25 cellular contexts compared by ENCODE assay signal in genomic region chr15:95286316-95286880, GRCh38.
DNase-seq lines count a peak whose midpoint lies in the region; ATAC-seq, FAIRE-seq and TF ChIP-seq lines count a peak whose summit lies in the region.
"Had no signal": no experiment of that assay in that cellular context is flagged by ENCODE, and none has a peak within 500 bp of the region (broad histone marks: within the 10 kb centered on the region; RNA-seq: fewer than 3 reads in every experiment).

No MANE protein-coding gene starts in this region.

- peaks cover 38% of the 10 kb centered on the region for H3K4me1 ChIP-seq in HUES48 (ENCODE audit: control insufficient read depth, insufficient read depth, low read length)
- H3K4me1 ChIP-seq in astrocyte (ENCODE audit: insufficient read depth, low read length) = peaks cover 36% of the 10 kb centered on the region
- H3K4me1 ChIP-seq in mesendoderm (ENCODE audit: control insufficient read depth, low read depth, low read length) = no peaks in the 10 kb centered on the region
- peaks cover 16% of the 10 kb centered on the region for H3K4me1 ChIP-seq in stomach smooth muscle (ENCODE audit: control insufficient read depth, insufficient read depth, low read length)
- peaks cover 4% of the 10 kb centered on the region for H3K4me1 ChIP-seq in CD4-positive, alpha-beta memory T cell (ENCODE audit: insufficient read depth, low read length)
- H3K4me1 ChIP-seq: body of pancreas had no signal

- H3K4ac ChIP-seq in mesendoderm (ENCODE audit: low read depth, low read length) = no peak overlapping the region

- no peaks in the 10 kb centered on the region for H4K20me1 ChIP-seq in astrocyte (ENCODE audit: insufficient read depth, low read length)

- no peaks in the 10 kb centered on the region for H3K27me3 ChIP-seq in HUES48 (ENCODE audit: control insufficient read depth, insufficient read depth, low read length)
- H3K27me3 ChIP-seq in astrocyte (ENCODE audit: insufficient read depth, low read length) = no peaks in the 10 kb centered on the region
- no peaks in the 10 kb centered on the region for H3K27me3 ChIP-seq in mesendoderm (ENCODE audit: insufficient read depth, low read length, poor library complexity)
- H3K27me3 ChIP-seq in stomach smooth muscle (ENCODE audit: control insufficient read depth in 1 of 2, insufficient read depth in 2 of 2, low read length in 2 of 2) = no peaks in the 10 kb centered on the region
- no peaks in the 10 kb centered on the region for H3K27me3 ChIP-seq in CD4-positive, alpha-beta memory T cell (ENCODE audit: insufficient read depth, low read length)
- H3K27me3 ChIP-seq: body of pancreas had no signal

- no peaks in the 10 kb centered on the region for H3K27me3 Mint-ChIP-seq in astrocyte (ENCODE audit: low read depth, unreplicated experiment)
- peaks cover 9% of the 10 kb centered on the region for H3K27me3 Mint-ChIP-seq in activated naive CD4-positive, alpha-beta T cell treated with anti-CD3 and anti-CD28 coated beads for 36 hours (ENCODE audit: low read depth)
- H3K27me3 Mint-ChIP-seq in CD4-positive, alpha-beta memory T cell = peaks cover 1 to 2% of the 10 kb centered on the region in 2 donors

- H4K5ac ChIP-seq in mesendoderm (ENCODE audit: low read length) = no peak overlapping the region

- H3K79me1 ChIP-seq in mesendoderm (ENCODE audit: low read length) = no peaks in the 10 kb centered on the region

- H3K9me3 ChIP-seq in HUES48 (ENCODE audit: control insufficient read depth, insufficient read depth, low read length) (no peaks in the 10 kb centered on the region), astrocyte (ENCODE audit: insufficient read depth, low read depth, low read length) (no peaks in the 10 kb centered on the region), stomach smooth muscle (ENCODE audit: control insufficient read depth in 2 of 2, low read length in 2 of 2) (no peaks in the 10 kb centered on the region)
- H3K9me3 ChIP-seq in CD4-positive, alpha-beta memory T cell (ENCODE audit: control insufficient read depth in 1 of 2, low read length in 2 of 2) = no peaks in the 10 kb centered on the region
- H3K9me3 ChIP-seq: body of pancreas had no signal

- H3K79me2 ChIP-seq in astrocyte (ENCODE audit: insufficient read depth, low read length) = no peaks in the 10 kb centered on the region
- H3K79me2 ChIP-seq in mesendoderm (ENCODE audit: control insufficient read depth, insufficient read depth, low read length) = no peaks in the 10 kb centered on the region

- H3K27ac ChIP-seq in HUES48 (ENCODE audit: low read depth, low read length) = no peak overlapping the region
- H3K27ac ChIP-seq in astrocyte (ENCODE audit: low read depth, low read length) = no peak overlapping the region
- H3K27ac ChIP-seq in mesendoderm (ENCODE audit: low read depth, low read length) = peak overlapping the region; percentile 77
- H3K27ac ChIP-seq in stomach smooth muscle (ENCODE audit: low read length) = peak overlapping the region; percentile 13
- no peak overlapping the region for H3K27ac ChIP-seq in CD4-positive, alpha-beta memory T cell (ENCODE audit: low read depth, low read length)
- H3K27ac ChIP-seq: body of pancreas had no signal

- CTCF ChIA-PET in activated naive CD4-positive, alpha-beta T cell treated with anti-CD3 and anti-CD28 coated beads for 36 hours (lab: Charles Lee) = interaction anchor here (0.6 to 1.4 kb wide), 3 partner anchors 27 to 959 kb away, joined by 3 to 5 read pairs (median 3); no protein-coding TSS in a partner anchor
- CTCF ChIA-PET in CD4-positive, alpha-beta memory T cell (lab: Charles Lee; ENCODE audit: partially characterized antibody) = interaction anchor here (1.0 to 1.4 kb wide), 2 partner anchors 9 to 28 kb away, joined by 3 read pairs; no protein-coding TSS in a partner anchor

- no CpG with 5 or more reads among the region's 10 CpGs for WGBS in mesendoderm (ENCODE audit: extremely low coverage, insufficient coverage, low lambda C conversion rate)

- no peaks in the 10 kb centered on the region for H3K36me3 Mint-ChIP-seq in astrocyte (ENCODE audit: low read depth, unreplicated experiment)
- H3K36me3 Mint-ChIP-seq in activated naive CD4-positive, alpha-beta T cell treated with anti-CD3 and anti-CD28 coated beads for 36 hours (ENCODE audit: low read depth) = no peaks in the 10 kb centered on the region
- no peaks in the 10 kb centered on the region for H3K36me3 Mint-ChIP-seq in CD4-positive, alpha-beta memory T cell
- H3K36me3 Mint-ChIP-seq: activated naive CD8-positive, alpha-beta T cell treated with anti-CD3 and anti-CD28 coated beads, Interleukin-2, amount 10 ng/mL, durations not matched to agents 7 days and 5 days had no signal

- no peak overlapping the region for H2BK5ac ChIP-seq in mesendoderm (ENCODE audit: low read length)

- DNase-seq in astrocyte (ENCODE audit: low read depth) (no peak), mesendoderm (no peak)
- DNase-seq in activated naive CD4-positive, alpha-beta T cell treated with anti-CD3 and anti-CD28 coated beads for 36 hours = no peak
- DNase-seq in CD4-positive, alpha-beta memory T cell = no peak
- DNase-seq: ACHN; activated CD4-positive, alpha-beta T cell treated with anti-CD3 and anti-CD28 coated beads for 36 hours; activated naive CD8-positive, alpha-beta T cell treated with anti-CD3 and anti-CD28 coated beads, Interleukin-2, amount 10 ng/mL, durations not matched to agents 7 days and 5 days; body of pancreas; C1 segment of cervical spinal cord; NCI-H1694; NCI-H2171 treated with DMSO at 0.1 percent for 48 hours; NCI-H526 treated with DMSO at 0.1 percent for 48 hours; small intestine; stimulated activated naive CD4-positive, alpha-beta T cell treated with Interleukin-2 at 50 U/mL for 16 hours had no signal

- peak overlapping the region; percentile 72 for H2AFZ ChIP-seq in astrocyte (ENCODE audit: low read depth, low read length)

- H3K9me3 Mint-ChIP-seq in astrocyte (ENCODE audit: unreplicated experiment) = no peaks in the 10 kb centered on the region
- no peaks in the 10 kb centered on the region for H3K9me3 Mint-ChIP-seq in activated naive CD4-positive, alpha-beta T cell treated with anti-CD3 and anti-CD28 coated beads for 36 hours
- no peaks in the 10 kb centered on the region for H3K9me3 Mint-ChIP-seq in CD4-positive, alpha-beta memory T cell
- H3K9me3 Mint-ChIP-seq: activated naive CD8-positive, alpha-beta T cell treated with anti-CD3 and anti-CD28 coated beads, Interleukin-2, amount 10 ng/mL, durations not matched to agents 7 days and 5 days; activated T-helper 2 cell treated with anti-CD3 and anti-CD28 coated beads, Interferon-gamma antibody, Interleukin-2, Interleukin-4, amounts not matched to agents 10 μg/mL and 5 μg/mL and 100 μg/mL, durations not matched to agents 14 hours and 24 hours and 36 hours had no signal

- no peak for TF ChIP-seq CTCF in astrocyte (IDR thresholded peaks at IDR 0.05; ENCODE audit: insufficient read depth, low read depth, low read length)

- H2AK5ac ChIP-seq in mesendoderm (ENCODE audit: low read length) = no peak overlapping the region

- H3K4me3 Mint-ChIP-seq in astrocyte (ENCODE audit: unreplicated experiment) = no peak overlapping the region
- no peak overlapping the region for H3K4me3 Mint-ChIP-seq in activated naive CD4-positive, alpha-beta T cell treated with anti-CD3 and anti-CD28 coated beads for 36 hours
- H3K4me3 Mint-ChIP-seq in CD4-positive, alpha-beta memory T cell = no peak overlapping the region
- H3K4me3 Mint-ChIP-seq: activated CD4-positive, alpha-beta T cell treated with anti-CD3 and anti-CD28 coated beads for 36 hours had no signal

- H3K4me2 ChIP-seq in astrocyte (ENCODE audit: low read length) (peak overlapping the region; percentile 62), mesendoderm (ENCODE audit: low read length) (no peak overlapping the region)

- no peak overlapping the region for H3K27ac Mint-ChIP-seq in astrocyte (ENCODE audit: unreplicated experiment)
- H3K27ac Mint-ChIP-seq in activated naive CD4-positive, alpha-beta T cell treated with anti-CD3 and anti-CD28 coated beads for 36 hours = no peak overlapping the region
- no peak overlapping the region for H3K27ac Mint-ChIP-seq in CD4-positive, alpha-beta memory T cell
- H3K27ac Mint-ChIP-seq: activated CD4-positive, alpha-beta T cell treated with anti-CD3 and anti-CD28 coated beads for 36 hours; activated naive CD8-positive, alpha-beta T cell treated with anti-CD3 and anti-CD28 coated beads, Interleukin-2, amount 10 ng/mL, durations not matched to agents 7 days and 5 days; activated T-helper 2 cell treated with anti-CD3 and anti-CD28 coated beads, Interferon-gamma antibody, Interleukin-2, Interleukin-4, amounts not matched to agents 10 μg/mL and 5 μg/mL and 100 μg/mL, durations not matched to agents 14 hours and 24 hours and 36 hours had no signal

- POLR2A ChIA-PET in CD4-positive, alpha-beta memory T cell (lab: Charles Lee; ENCODE audit: partially characterized antibody) = no interaction called here

- no peak overlapping the region for H4K8ac ChIP-seq in mesendoderm (ENCODE audit: low read depth, low read length)

- H3K36me3 ChIP-seq in HUES48 (ENCODE audit: control insufficient read depth, insufficient read depth, low read length) (no peaks in the 10 kb centered on the region), astrocyte (ENCODE audit: insufficient read depth, low read length) (no peaks in the 10 kb centered on the region), mesendoderm (ENCODE audit: control insufficient read depth, insufficient read depth, low read length) (no peaks in the 10 kb centered on the region), stomach smooth muscle (ENCODE audit: control insufficient read depth in 2 of 2, insufficient read depth in 2 of 2, low read length in 2 of 2) (no peaks in the 10 kb centered on the region)
- H3K36me3 ChIP-seq in CD4-positive, alpha-beta memory T cell (ENCODE audit: insufficient read depth, low read length) = no peaks in the 10 kb centered on the region

- FAIRE-seq in astrocyte (lab: Jason Lieb, UNC) = no peak
- FAIRE-seq: D721Med, GM18507, islet of Langerhans, K562, small intestine, TTC549 had no signal

- peaks cover 30% of the 10 kb centered on the region for H3K4me1 Mint-ChIP-seq in astrocyte (ENCODE audit: low read depth, unreplicated experiment)
- H3K4me1 Mint-ChIP-seq in activated naive CD4-positive, alpha-beta T cell treated with anti-CD3 and anti-CD28 coated beads for 36 hours (ENCODE audit: low read depth) = peaks cover 12% of the 10 kb centered on the region
- peaks cover 4 to 19% (median 8%) of the 10 kb centered on the region in 4 donors for H3K4me1 Mint-ChIP-seq in CD4-positive, alpha-beta memory T cell

- H2BK15ac ChIP-seq in mesendoderm (replicated peaks; ENCODE audit: low read depth) = no peak overlapping the region

- peak overlapping the region; percentile 88 for H2BK120ac ChIP-seq in mesendoderm (ENCODE audit: low read depth, low read length)

- H3K23ac ChIP-seq in mesendoderm (ENCODE audit: low read length) = no peak overlapping the region

- intact Hi-C loops in activated naive CD4-positive, alpha-beta T cell treated with anti-CD3 and anti-CD28 coated beads for 36 hours (cut with micrococcal nuclease) = no loop called here
- intact Hi-C loops in CD4-positive, alpha-beta memory T cell (cut with micrococcal nuclease) = no loop called here

- H3K9ac ChIP-seq in HUES48 (ENCODE audit: low read depth, low read length) = no peak overlapping the region
- peak overlapping the region; percentile 63 for H3K9ac ChIP-seq in astrocyte (ENCODE audit: low read length)
- no peak overlapping the region for H3K9ac ChIP-seq in mesendoderm (ENCODE audit: low read length)
- no peak overlapping the region for H3K9ac ChIP-seq in stomach smooth muscle (ENCODE audit: low read length in 2 of 2)

- H3K4me3 ChIP-seq in HUES48 (ENCODE audit: low read depth, low read length) (peak overlapping the region; percentile 30; the same call in 1 of the 2 replicates), astrocyte (ENCODE audit: insufficient read depth, low read depth, low read length) (no peak overlapping the region), mesendoderm (ENCODE audit: low read length) (no peak overlapping the region), stomach smooth muscle (ENCODE audit: low read length in 2 of 2) (peak overlapping the region in 1 of 2 donors; percentile 0)
- H3K4me3 ChIP-seq in CD4-positive, alpha-beta memory T cell (ENCODE audit: low read length in 2 of 2) = no peak overlapping the region
- H3K4me3 ChIP-seq: body of pancreas, K562, lung had no signal

- H3K18ac ChIP-seq in mesendoderm (ENCODE audit: low read length) = peak overlapping the region; percentile 80

- H3K56ac ChIP-seq in mesendoderm (ENCODE audit: low read length) = peak overlapping the region; percentile 68

- no peak for ATAC-seq in HG03354 (IDR thresholded peaks at IDR 0.05; ENCODE audit: poor library complexity, severe bottlenecking, unreplicated experiment)
- no peak for ATAC-seq in GM19395 (IDR thresholded peaks at IDR 0.05; ENCODE audit: unreplicated experiment)
- ATAC-seq: activated CD4-positive, alpha-beta T cell treated with anti-CD3 and anti-CD28 coated beads for 36 hours; body of pancreas; K562 had no signal

Comparison
In these comparisons a context has a peak if more than half of its experiments do, and no peak if none do; other contexts are left out.
1. H3K27ac ChIP-seq: peak in mesendoderm (single experiment) and stomach smooth muscle (single experiment); none in HUES48 (single experiment), astrocyte (single experiment) and CD4-positive, alpha-beta memory T cell (single experiment).